Comparison of ENCODE assay signal across 11 cellular contexts in the genomic region with DNA sequence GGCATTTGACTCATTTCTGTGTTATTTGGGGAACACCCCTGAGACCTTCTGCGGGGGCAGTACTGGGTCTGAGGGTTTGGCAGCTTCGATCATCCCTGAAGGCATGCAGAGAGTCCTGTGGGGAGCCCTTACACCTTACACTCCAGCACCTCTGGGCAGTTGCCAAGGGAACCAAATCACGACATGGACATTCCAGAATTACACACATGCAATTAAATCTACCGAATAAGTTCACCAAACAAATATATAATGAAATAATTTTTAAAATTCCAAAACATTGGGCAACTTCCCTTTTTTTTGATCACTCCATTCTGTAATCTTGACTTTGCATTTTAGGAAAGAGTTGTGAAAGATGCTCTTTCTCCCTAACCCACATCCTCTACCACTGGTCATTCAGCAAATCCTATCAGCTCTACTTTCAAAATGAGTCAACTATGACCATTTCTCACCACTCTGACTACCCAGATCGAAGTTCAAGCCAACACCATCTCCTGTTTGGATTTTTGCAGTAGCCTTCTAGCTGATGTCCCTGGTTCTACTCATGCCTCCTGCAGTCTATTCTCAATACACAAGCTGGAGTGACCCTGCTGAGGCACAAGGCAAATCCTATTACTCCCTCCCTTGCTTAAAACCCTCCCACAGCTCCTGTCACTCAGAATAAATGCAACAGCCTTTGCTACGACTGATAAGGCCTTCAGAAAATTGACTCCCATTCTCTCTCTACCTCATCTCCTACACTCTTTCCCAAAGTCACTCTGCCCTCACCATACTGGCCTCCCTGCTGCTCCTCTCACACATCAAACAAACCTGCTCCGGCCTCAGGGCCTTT.
DNase-seq lines count a peak whose midpoint lies in the region; ATAC-seq and TF ChIP-seq lines count a peak whose summit lies in the region.
"Had no signal": no experiment of that assay in that cellular context is flagged by ENCODE, and none has a peak within 500 bp of the region (broad histone marks: within the 10 kb centered on the region; RNA-seq: fewer than 3 reads in every experiment).

No MANE protein-coding gene starts in this region.

- TF ChIP-seq CTCF in CD14-positive monocyte (IDR thresholded peaks at IDR 0.05): no peak

- peaks cover 10% of the 10 kb centered on the region for H3K4me1 Mint-ChIP-seq in CD14-positive monocyte
- H3K4me1 Mint-ChIP-seq in T-cell: no peaks in the 10 kb centered on the region
- H3K4me1 Mint-ChIP-seq: memory B cell had no signal

- H3K9me3 Mint-ChIP-seq in CD14-positive monocyte: peaks cover 0 to 5% (median 0%) of the 10 kb centered on the region in 7 donors
- H3K9me3 Mint-ChIP-seq in T-cell: no peaks in the 10 kb centered on the region
- H3K9me3 Mint-ChIP-seq: T-helper 1 cell treated with Interleukin-12 subunit alpha and Interleukin-12 subunit beta and Interleukin-4 antibody, amounts not matched to agents 30 μg/mL and 1 μg/mL, for 36 hours had no signal

- CTCF ChIA-PET in T-cell (lab: Charles Lee): interaction anchor here in 1 of 2 donors (0.7 kb wide), 1 partner anchor 11 kb away, joined by 3 read pairs; no protein-coding TSS in a partner anchor

- intact Hi-C loops in CD14-positive monocyte (cut with micrococcal nuclease): no loop called here

- H3K36me3 Mint-ChIP-seq in CD14-positive monocyte (no peaks in the 10 kb centered on the region), T-cell (no peaks in the 10 kb centered on the region)
- H3K36me3 Mint-ChIP-seq: memory B cell had no signal

- DNase-seq in CD14-positive monocyte (ENCODE audit: low spot score): no peak
- peak; percentile 22 for DNase-seq in HCEC 1CT
- DNase-seq in NCI-H82 (lab: John Stamatoyannopoulos, UW): peak; percentile 82
- DNase-seq in fibroblast of the conjunctiva (ENCODE audit: low read depth): peak; percentile 42
- DNase-seq in cerebellum (ENCODE audit: low spot score): no peak
- DNase-seq in middle frontal gyrus (ENCODE audit: extremely low spot score, low spot score): no peak
- no peak for DNase-seq in T-cell
- DNase-seq: DMS 273 treated with DMSO at 0.1 percent for 48 hours had no signal

- POLR2A ChIA-PET in T-cell (lab: Charles Lee): no interaction called here

- ATAC-seq in GM18873 (IDR thresholded peaks at IDR 0.05; ENCODE audit: low FRiP score, unreplicated experiment): no peak
- no peak for ATAC-seq in T-cell (replicated peaks in 1 of 4)

- H3K4me3 Mint-ChIP-seq in CD14-positive monocyte (peak overlapping the region in 1 of 2 donors; percentile 51), T-cell (no peak overlapping the region)
- H3K4me3 Mint-ChIP-seq: memory B cell; T-helper 1 cell treated with Interleukin-12 subunit alpha and Interleukin-12 subunit beta and Interleukin-4 antibody, amounts not matched to agents 30 μg/mL and 1 μg/mL, for 36 hours had no signal

- H3K27me3 Mint-ChIP-seq in CD14-positive monocyte (ENCODE audit: low read depth in 3 of 3): peaks cover 0 to 5% (median 4%) of the 10 kb centered on the region in 3 donors
- peaks cover 0 to 4% of the 10 kb centered on the region in 2 donors for H3K27me3 Mint-ChIP-seq in T-cell
- H3K27me3 Mint-ChIP-seq: memory B cell had no signal

- H3K27ac Mint-ChIP-seq in CD14-positive monocyte: peak overlapping the region in 5 of 7 donors; percentile 41 to 88 (median 72)
- H3K27ac Mint-ChIP-seq in T-cell: no peak overlapping the region
- H3K27ac Mint-ChIP-seq: memory B cell; T-helper 1 cell treated with Interleukin-12 subunit alpha and Interleukin-12 subunit beta and Interleukin-4 antibody, amounts not matched to agents 30 μg/mL and 1 μg/mL, for 36 hours had no signal

Comparison
In these comparisons a context has a peak if more than half of its experiments do, and no peak if none do; other contexts are left out.
1. DNase-seq: peak in HCEC 1CT (single experiment), NCI-H82 (single experiment) and fibroblast of the conjunctiva (single experiment); none in CD14-positive monocyte (single experiment), cerebellum (single experiment), middle frontal gyrus (single experiment) and T-cell (0 of 34).
2. H3K27ac Mint-ChIP-seq: peak in CD14-positive monocyte (5 of 7); none in T-cell (0 of 2).